Comparison of ENCODE assay signal across 8 cellular contexts in the genomic region with DNA sequence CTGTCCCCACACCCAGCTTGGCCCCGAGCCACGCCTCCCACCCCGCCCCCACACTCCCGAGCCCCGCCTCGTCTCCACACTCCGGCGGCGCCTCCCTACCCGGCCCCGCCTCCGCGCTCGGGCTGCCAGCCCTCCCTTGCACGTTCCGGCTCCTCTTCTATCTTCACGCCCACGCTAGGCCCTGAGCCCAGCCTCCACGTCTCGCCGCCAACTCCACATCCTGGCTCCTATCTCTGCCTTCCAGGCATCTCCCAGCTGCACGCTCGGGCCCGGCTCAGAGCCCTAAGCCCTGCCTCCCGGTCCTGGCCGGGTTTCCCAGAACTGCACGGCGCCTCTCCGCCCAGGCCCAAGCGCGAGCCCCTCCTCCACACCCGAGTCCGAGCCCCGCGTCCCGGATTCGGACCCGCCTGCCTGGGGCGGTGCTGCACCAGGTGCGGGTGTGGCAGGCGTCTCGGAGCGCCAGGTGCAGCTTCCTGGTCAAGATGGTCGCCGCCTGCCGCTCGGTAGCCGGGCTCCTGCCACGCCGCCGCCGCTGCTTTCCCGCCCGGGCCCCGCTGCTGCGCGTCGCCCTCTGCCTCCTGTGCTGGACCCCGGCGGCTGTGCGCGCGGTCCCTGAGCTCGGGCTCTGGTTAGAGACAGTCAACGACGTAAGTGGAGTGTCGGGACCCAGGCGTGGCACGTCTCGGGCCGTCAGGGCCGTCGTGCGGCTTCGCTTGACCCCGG.
DNase-seq lines count a peak whose midpoint lies in the region; ATAC-seq and TF ChIP-seq lines count a peak whose summit lies in the region.

A gene with protein sequence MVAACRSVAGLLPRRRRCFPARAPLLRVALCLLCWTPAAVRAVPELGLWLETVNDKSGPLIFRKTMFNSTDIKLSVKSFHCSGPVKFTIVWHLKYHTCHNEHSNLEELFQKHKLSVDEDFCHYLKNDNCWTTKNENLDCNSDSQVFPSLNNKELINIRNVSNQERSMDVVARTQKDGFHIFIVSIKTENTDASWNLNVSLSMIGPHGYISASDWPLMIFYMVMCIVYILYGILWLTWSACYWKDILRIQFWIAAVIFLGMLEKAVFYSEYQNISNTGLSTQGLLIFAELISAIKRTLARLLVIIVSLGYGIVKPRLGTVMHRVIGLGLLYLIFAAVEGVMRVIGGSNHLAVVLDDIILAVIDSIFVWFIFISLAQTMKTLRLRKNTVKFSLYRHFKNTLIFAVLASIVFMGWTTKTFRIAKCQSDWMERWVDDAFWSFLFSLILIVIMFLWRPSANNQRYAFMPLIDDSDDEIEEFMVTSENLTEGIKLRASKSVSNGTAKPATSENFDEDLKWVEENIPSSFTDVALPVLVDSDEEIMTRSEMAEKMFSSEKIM (plus strand): TSS at position 160 of the 723 bp plus-strand sequence. CDS start 323 bp downstream, at position 483.

- ATAC-seq in GM21526 (IDR thresholded peaks at IDR 0.05; ENCODE audit: low FRiP score, unreplicated experiment) = peak; percentile 55

- peak within 1 kb of the TSS; percentile 83 for H3K9ac ChIP-seq in OCI-LY3 (ENCODE audit: low read length)
- peak within 1 kb of the TSS; percentile 94 for H3K9ac ChIP-seq in mucosa of rectum (ENCODE audit: low read depth in 1 of 2, low read length in 2 of 2)

- peak within 1 kb of the TSS; percentile 94 for H2AFZ ChIP-seq in OCI-LY3 (ENCODE audit: low read depth, low read length)

- H3K4me3 ChIP-seq in OCI-LY3 (ENCODE audit: low read length) (peak within 1 kb of the TSS; percentile 98), mucosa of rectum (ENCODE audit: low read length in 2 of 2) (peak within 1 kb of the TSS; percentile 92 to 93)

- no peak for TF ChIP-seq CTCF in OCI-LY3 (IDR thresholded peaks at IDR 0.05; ENCODE audit: low read depth, low read length)

- H4K20me1 ChIP-seq in OCI-LY3 (ENCODE audit: insufficient read depth, low read length) = no peaks in the 10 kb centered on the region

- peaks cover 43% of the 10 kb centered on the region for H3K79me2 ChIP-seq in OCI-LY3 (ENCODE audit: low read length)

- H3K9me3 ChIP-seq in OCI-LY3 (ENCODE audit: insufficient read depth, low read length) (no peaks in the 10 kb centered on the region), mucosa of rectum (ENCODE audit: control insufficient read depth in 2 of 2, low read length in 2 of 2) (no peaks in the 10 kb centered on the region)

- H3K27me3 ChIP-seq in OCI-LY3 (ENCODE audit: low read depth, low read length) = no peaks in the 10 kb centered on the region
- H3K27me3 ChIP-seq in mucosa of rectum (ENCODE audit: control insufficient read depth in 2 of 2, insufficient read depth in 2 of 2, low read length in 2 of 2) = no peaks in the 10 kb centered on the region

- H3K4me2 ChIP-seq in OCI-LY3 (ENCODE audit: low read length) = peak within 1 kb of the TSS; percentile 97

- peak; percentile 83 for DNase-seq in DMS 273 treated with DMSO at 0.1 percent for 48 hours (lab: John Stamatoyannopoulos, UW)
- DNase-seq in HuH-7.5 (ENCODE audit: low spot score) = peak; percentile 81
- peak; percentile 93 for DNase-seq in activated T-cell treated with anti-CD3 and anti-CD28 coated beads for 24 hours (ENCODE audit: low read depth)
- peak; percentile 81 for DNase-seq in epithelial cell of prostate (ENCODE audit: low read depth, low spot score)
- DNase-seq in stimulated activated CD8-positive, alpha-beta memory T cell treated with anti-CD3 and anti-CD28 coated beads, Interleukin-7, amount 100 ng/mL, for 24 hours (ENCODE audit: low read depth) = peak; percentile 94

- H3K27ac ChIP-seq in OCI-LY3 (ENCODE audit: low read length) (peak within 1 kb of the TSS; percentile 86), epithelial cell of prostate (peak within 1 kb of the TSS; percentile 96), mucosa of rectum (ENCODE audit: low read depth in 2 of 2, low read length in 2 of 2) (peak within 1 kb of the TSS; percentile 97 to 99)

- H3K36me3 ChIP-seq in OCI-LY3 (replicated peaks; ENCODE audit: low read depth, low read length) = peaks cover 19% of the 10 kb centered on the region
- no peaks in the 10 kb centered on the region for H3K36me3 ChIP-seq in mucosa of rectum (ENCODE audit: control insufficient read depth in 2 of 2, insufficient read depth in 2 of 2, low read length in 2 of 2)

- H3K4me1 ChIP-seq in OCI-LY3 (ENCODE audit: low read length) (peaks cover 25% of the 10 kb centered on the region), mucosa of rectum (ENCODE audit: control insufficient read depth in 2 of 2, insufficient read depth in 2 of 2, low read length in 2 of 2) (peaks cover 28 to 37% of the 10 kb centered on the region in 2 donors)

Comparison
In these comparisons a context has a peak if more than half of its experiments do, and no peak if none do; other contexts are left out.
1. Peak in every context shown above with its lines: DNase-seq, ATAC-seq, H3K4me3 ChIP-seq and H3K27ac ChIP-seq.